Comparison of ENCODE assay signal across 1 cellular context in genomic region chr17:27155866-27156265, GRCh38.
TF ChIP-seq lines count a peak whose summit lies in the region.

No MANE protein-coding gene starts in this region.

TF ChIP-seq in K562, 482 proteins besides CTCF, POLR2A, EP300 and RAD21 (continued from another document):
- TF ChIP-seq ZNF407 (IDR thresholded peaks at IDR 0.05; ENCODE audit: low read depth) (no peak), POLR2G (IDR thresholded peaks at IDR 0.05; ENCODE audit: low read depth, low read length) (peak; percentile 50), SMAD4 (CRISPR knock-in tag; conservative IDR thresholded peaks at IDR 0.05) (no peak), PURB (CRISPR knock-in tag; IDR thresholded peaks at IDR 0.05; ENCODE audit: low read depth) (no peak), ZBTB11 (CRISPR knock-in tag; IDR thresholded peaks at IDR 0.05) (no peak), NRF1 (conservative IDR thresholded peaks at IDR 0.05 in 1 of 2, IDR thresholded peaks at IDR 0.05 in 1 of 2) (peak; percentile 43 to 53), RUNX1 (IDR thresholded peaks at IDR 0.05; ENCODE audit: low read depth) (no peak), ZNF76 (CRISPR knock-in tag; IDR thresholded peaks at IDR 0.05; ENCODE audit: borderline replicate concordance) (no peak)
